Comparison of ENCODE assay signal across 14 cellular contexts in the genomic region with DNA sequence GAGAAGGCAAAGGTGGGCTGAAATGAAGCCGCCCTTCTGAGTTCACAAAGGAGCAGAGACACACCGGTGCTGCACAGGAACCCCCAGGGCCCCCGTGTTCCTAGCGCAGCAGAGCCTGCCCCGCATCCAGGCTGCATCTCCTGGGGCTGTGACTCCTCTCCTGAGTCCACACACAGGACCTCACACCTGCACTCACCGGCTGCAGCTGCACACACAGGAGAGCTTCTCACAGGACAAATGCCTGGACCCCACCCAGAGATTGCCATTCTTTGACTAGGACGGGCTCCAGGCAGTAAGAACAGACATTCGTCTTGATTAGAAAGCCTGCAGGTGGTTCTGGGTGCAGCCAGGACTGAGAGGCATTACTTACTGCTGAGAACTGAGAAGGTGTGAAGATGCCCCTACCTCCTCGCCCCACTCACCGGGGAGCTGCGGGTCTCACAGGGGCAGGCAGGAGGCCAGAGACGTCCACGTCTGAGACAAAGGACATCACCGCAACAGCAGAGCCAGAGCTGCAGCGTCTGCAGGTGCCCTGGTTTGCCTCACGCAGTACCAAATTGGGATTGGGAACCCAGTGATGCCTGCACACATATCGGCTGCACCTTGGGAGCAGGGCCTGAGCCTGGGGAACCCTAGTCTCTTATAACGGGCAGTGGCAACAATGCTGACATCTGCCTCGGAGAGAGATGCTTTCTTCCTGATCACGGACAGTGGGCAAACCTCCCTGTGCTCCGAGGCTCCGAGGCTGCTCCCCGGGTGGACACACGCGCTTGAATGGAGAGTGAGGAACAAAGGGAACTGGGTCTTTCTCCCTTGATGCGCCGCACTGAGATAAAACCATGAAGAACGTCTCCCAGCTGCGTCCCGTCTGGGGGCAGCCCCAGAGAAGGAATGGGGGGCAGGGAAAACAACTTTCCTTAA. TPM values are rescaled to one million over a fixed set of nuclear protein-coding genes. Genes with fewer than 3 reads are reported as not detected.
DNase-seq lines count a peak whose midpoint lies in the region; ATAC-seq and TF ChIP-seq lines count a peak whose summit lies in the region.
"Had no signal": no experiment of that assay in that cellular context is flagged by ENCODE, and none has a peak within 500 bp of the region (broad histone marks: within the 10 kb centered on the region; RNA-seq: fewer than 3 reads in every experiment).

No MANE protein-coding gene starts in this region.

- ATAC-seq in body of pancreas (peak; percentile 99), HG02759 (IDR thresholded peaks at IDR 0.05; ENCODE audit: unreplicated experiment) (no peak), HG03354 (IDR thresholded peaks at IDR 0.05; ENCODE audit: poor library complexity, severe bottlenecking, unreplicated experiment) (no peak)
- ATAC-seq: A549 had no signal

- POLR2A ChIA-PET in A673 (lab: Charles Lee; ENCODE audit: low non-redundant PET), result no interaction called here

- no peaks in the 10 kb centered on the region for H3K27me3 ChIP-seq in body of pancreas
- no peaks in the 10 kb centered on the region for H3K27me3 ChIP-seq in neural cell (ENCODE audit: insufficient read depth, low read depth, low read length)
- H3K27me3 ChIP-seq in A673 (replicated peaks; ENCODE audit: insufficient read depth, low read depth, low read length, poor library complexity), result no peaks in the 10 kb centered on the region

- H4K20me1 ChIP-seq in neural cell (ENCODE audit: insufficient read depth), result no peaks in the 10 kb centered on the region

- CTCF ChIA-PET in A673 (lab: Charles Lee), result no interaction called here

- intact Hi-C loops in body of pancreas (cut with DNase I), result no loop called here
- intact Hi-C loops in A673 (cut with micrococcal nuclease; ENCODE audit: unreplicated experiment), result no loop called here

- no peaks in the 10 kb centered on the region for H3K9me3 ChIP-seq in body of pancreas
- H3K9me3 ChIP-seq in neural cell (ENCODE audit: low read length), result no peaks in the 10 kb centered on the region
- no peaks in the 10 kb centered on the region for H3K9me3 ChIP-seq in A673 (ENCODE audit: low read depth, low read length, poor library complexity, severe bottlenecking)
- H3K9me3 ChIP-seq: A549 had no signal

- peak; percentile 28 to 51 (median 47) for TF ChIP-seq POLR2A in body of pancreas (IDR thresholded peaks at IDR 0.05)

- DNase-seq in NCI-H345 (lab: John Stamatoyannopoulos, UW) (peak; percentile 46), NCI-H345 treated with DMSO at 0.1 percent for 48 hours (lab: John Stamatoyannopoulos, UW; ENCODE audit: unreplicated experiment) (no peak), COLO668 (lab: John Stamatoyannopoulos, UW; ENCODE audit: unreplicated experiment) (peak; percentile 87), body of pancreas (peak; percentile 95 to 97 (median 96)), A673 (ENCODE audit: low spot score) (no peak)
- DNase-seq: Calu3; central memory CD4-positive, alpha-beta T cell; kidney glomerular epithelial cell; naive B cell; NCI-H446 had no signal

- no peaks in the 10 kb centered on the region for H3F3A ChIP-seq in neural cell (ENCODE audit: insufficient read depth, low read length, poor library complexity, severe bottlenecking)

- no TSS peak for BruUV-seq in A673 (replicated peaks; lab: Mats Ljungman, UMichigan)

- no peak overlapping the region for H3K4me2 ChIP-seq in neural cell (ENCODE audit: low read length)
- H3K4me2 ChIP-seq: A549 had no signal

- H3K36me3 ChIP-seq in body of pancreas (replicated peaks in 1 of 2; ENCODE audit: insufficient read depth in 1 of 2, low read depth in 2 of 2) (no peaks in the 10 kb centered on the region), neural cell (ENCODE audit: insufficient read depth, low read length) (no peaks in the 10 kb centered on the region), A673 (ENCODE audit: insufficient read depth, low read length, poor library complexity, severe bottlenecking) (no peaks in the 10 kb centered on the region)

- TF ChIP-seq CTCF in body of pancreas (IDR thresholded peaks at IDR 0.05) (peak in 3 of 7 experiments; percentile 32 to 37 (median 36)), neural cell (IDR thresholded peaks at IDR 0.05; ENCODE audit: poor library complexity, severe bottlenecking) (no peak), A673 (conservative IDR thresholded peaks at IDR 0.05; ENCODE audit: low read depth, low read length) (no peak)

- H3K27ac ChIP-seq in body of pancreas, result peak overlapping the region; percentile 43 to 75 (median 60)
- H3K27ac ChIP-seq in neural cell (ENCODE audit: low read length), result no peak overlapping the region
- no peak overlapping the region for H3K27ac ChIP-seq in A673 (ENCODE audit: low read depth, low read length, poor library complexity, severe bottlenecking)
- H3K27ac ChIP-seq: A549 had no signal

- no peak for TF ChIP-seq EP300 in neural cell (conservative IDR thresholded peaks at IDR 0.05; ENCODE audit: poor library complexity, severe bottlenecking)

- H2AFZ ChIP-seq in neural cell (ENCODE audit: low read depth, low read length), result no peak overlapping the region

- H3K4me1 ChIP-seq in body of pancreas, result peaks cover 38% of the 10 kb centered on the region
- H3K4me1 ChIP-seq in A673 (ENCODE audit: insufficient read depth, low read length, poor library complexity, severe bottlenecking), result peaks cover 5% of the 10 kb centered on the region
- H3K4me1 ChIP-seq: A549 had no signal

- no peak overlapping the region for H3K9ac ChIP-seq in neural cell (ENCODE audit: low read length)

- TF ChIP-seq RAD21 in neural cell (conservative IDR thresholded peaks at IDR 0.05), result no peak

- H3K79me2 ChIP-seq in neural cell (replicated peaks; ENCODE audit: insufficient read depth, low read length), result peaks cover 1% of the 10 kb centered on the region

- 39 to 40% methylated on average over 23 to 30 of the region's 30 CpGs for WGBS in body of pancreas, 2 donors

- no peaks in the 10 kb centered on the region for H3K9me2 ChIP-seq in neural cell (ENCODE audit: insufficient read depth, low read length)

- H3K4me3 ChIP-seq in body of pancreas, result no peak overlapping the region
- H3K4me3 ChIP-seq in neural cell (ENCODE audit: low read length), result peak overlapping the region; percentile 4
- H3K4me3 ChIP-seq in A673 (ENCODE audit: low read depth, low read length, poor library complexity, severe bottlenecking), result no peak overlapping the region
- H3K4me3 ChIP-seq: A549 had no signal

TF ChIP-seq in neural cell, 6 proteins besides CTCF, POLR2A, EP300 and RAD21:
- TF ChIP-seq EZH2 (IDR thresholded peaks at IDR 0.05; ENCODE audit: borderline replicate concordance, insufficient read depth, low read length, poor library complexity, severe bottlenecking) (no peak), SMC3 (conservative IDR thresholded peaks at IDR 0.05; ENCODE audit: poor library complexity) (no peak), POLR2AphosphoS5 (IDR thresholded peaks at IDR 0.05) (no peak), MXI1 (conservative IDR thresholded peaks at IDR 0.05; ENCODE audit: poor library complexity, severe bottlenecking) (no peak), TAF1 (IDR thresholded peaks at IDR 0.05; ENCODE audit: low read depth) (no peak)
- TF ChIP-seq, protein P1, sequence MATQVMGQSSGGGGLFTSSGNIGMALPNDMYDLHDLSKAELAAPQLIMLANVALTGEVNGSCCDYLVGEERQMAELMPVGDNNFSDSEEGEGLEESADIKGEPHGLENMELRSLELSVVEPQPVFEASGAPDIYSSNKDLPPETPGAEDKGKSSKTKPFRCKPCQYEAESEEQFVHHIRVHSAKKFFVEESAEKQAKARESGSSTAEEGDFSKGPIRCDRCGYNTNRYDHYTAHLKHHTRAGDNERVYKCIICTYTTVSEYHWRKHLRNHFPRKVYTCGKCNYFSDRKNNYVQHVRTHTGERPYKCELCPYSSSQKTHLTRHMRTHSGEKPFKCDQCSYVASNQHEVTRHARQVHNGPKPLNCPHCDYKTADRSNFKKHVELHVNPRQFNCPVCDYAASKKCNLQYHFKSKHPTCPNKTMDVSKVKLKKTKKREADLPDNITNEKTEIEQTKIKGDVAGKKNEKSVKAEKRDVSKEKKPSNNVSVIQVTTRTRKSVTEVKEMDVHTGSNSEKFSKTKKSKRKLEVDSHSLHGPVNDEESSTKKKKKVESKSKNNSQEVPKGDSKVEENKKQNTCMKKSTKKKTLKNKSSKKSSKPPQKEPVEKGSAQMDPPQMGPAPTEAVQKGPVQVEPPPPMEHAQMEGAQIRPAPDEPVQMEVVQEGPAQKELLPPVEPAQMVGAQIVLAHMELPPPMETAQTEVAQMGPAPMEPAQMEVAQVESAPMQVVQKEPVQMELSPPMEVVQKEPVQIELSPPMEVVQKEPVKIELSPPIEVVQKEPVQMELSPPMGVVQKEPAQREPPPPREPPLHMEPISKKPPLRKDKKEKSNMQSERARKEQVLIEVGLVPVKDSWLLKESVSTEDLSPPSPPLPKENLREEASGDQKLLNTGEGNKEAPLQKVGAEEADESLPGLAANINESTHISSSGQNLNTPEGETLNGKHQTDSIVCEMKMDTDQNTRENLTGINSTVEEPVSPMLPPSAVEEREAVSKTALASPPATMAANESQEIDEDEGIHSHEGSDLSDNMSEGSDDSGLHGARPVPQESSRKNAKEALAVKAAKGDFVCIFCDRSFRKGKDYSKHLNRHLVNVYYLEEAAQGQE (IDR thresholded peaks at IDR 0.05; ENCODE audit: borderline replicate concordance), result no peak

RNA-seq across cellular contexts. Expression of gene RASA3, which starts 50.4 kb away (rescaled TPM):
- 10 to 100 TPM; 10.2 to 19.2 TPM for total RNA-seq in body of pancreas
- polyA plus RNA-seq in neural cell, result 8.5 and 10.8 TPM in 2 replicates
- 13.2 and 13.6 TPM in 2 replicates for polyA minus RNA-seq in neural cell
- 22.1 and 24.1 TPM in 2 replicates for total RNA-seq in A673 (2021)

Comparison
In these comparisons a context has a peak if more than half of its experiments do, and no peak if none do; other contexts are left out.
1. DNase-seq: peak in NCI-H345 (single experiment), COLO668 (single experiment) and body of pancreas (4 of 4); none in NCI-H345 treated with DMSO at 0.1 percent for 48 hours (single experiment) and A673 (single experiment).
2. H3K27ac ChIP-seq: peak in body of pancreas (4 of 4); none in neural cell (single experiment) and A673 (single experiment).